In genomic region chr18:111292-112014, GRCh38 we compare ENCODE assay signal across 7 cellular contexts. TPM values are rescaled to one million over a fixed set of nuclear protein-coding genes. Genes with fewer than 3 reads are reported as not detected.
DNase-seq lines count a peak whose midpoint lies in the region; ATAC-seq, FAIRE-seq and TF ChIP-seq lines count a peak whose summit lies in the region.

No MANE protein-coding gene starts in this region.

- TF ChIP-seq CTCF in HepG2 (CRISPR knock-in tag; IDR thresholded peaks at IDR 0.05): peak; percentile 9; the same call in 1 of the 2 replicates

- FAIRE-seq in HepG2 (lab: Jason Lieb, UNC): no peak

- DNase-seq in T follicular helper cell (ENCODE audit: low read depth) (peak; percentile 51), HepG2 (ENCODE audit: low spot score) (peak; percentile 59)
- peak; percentile 78 for DNase-seq in central memory CD4-positive, alpha-beta T cell
- peak; percentile 51 to 58 (median 54) for DNase-seq in stimulated activated CD4-positive, alpha-beta T cell treated with anti-CD3 and anti-CD28 coated beads, TNF-alpha, amount 100 ng/mL, for 1 hour (ENCODE audit: low read depth in 3 of 3, low spot score in 1 of 3)

- no peak for TF ChIP-seq RAD21 in HepG2 (CRISPR knock-in tag; IDR thresholded peaks at IDR 0.05)

- no peaks in the 10 kb centered on the region for H3K27me3 ChIP-seq in HepG2 (ENCODE audit: control insufficient read depth in 1 of 2, insufficient read depth in 2 of 2, low read length in 2 of 2)

- BruUV-seq in HepG2 (replicated peaks; lab: Mats Ljungman, UMichigan): no TSS peak

- WGBS in HepG2 (ENCODE audit: low lambda C conversion rate): 28% methylated on average over 28 of the region's 42 CpGs

- peak overlapping the region in 2 of 3 experiments; percentile 11 to 56; a peak in 2 of 6 replicates for H3K4me3 ChIP-seq in HepG2 (replicated peaks in 1 of 3; ENCODE audit: insufficient read depth in 1 of 3, low read depth in 2 of 3, low read length in 3 of 3)

- peak overlapping the region; percentile 80 for H3K4me2 ChIP-seq in HepG2 (ENCODE audit: low read depth, low read length)

- intact Hi-C loops in HepG2 (cut with micrococcal nuclease; ENCODE audit: unreplicated experiment): loop anchor here (5.0 kb wide), 1 partner anchor 46 kb away; the partner anchor contains the start of gene USP14

- peaks cover 27% of the 10 kb centered on the region for H3K4me1 ChIP-seq in HepG2 (ENCODE audit: insufficient read depth, low read length)

- H3K79me2 ChIP-seq in HepG2 (ENCODE audit: insufficient read depth, low read length): no peaks in the 10 kb centered on the region

- ATAC-seq in GM21367 (IDR thresholded peaks at IDR 0.05; ENCODE audit: unreplicated experiment) (peak; percentile 36), HepG2 (peak; percentile 67), HG02981 (IDR thresholded peaks at IDR 0.05; ENCODE audit: unreplicated experiment) (no peak), HG03135 (IDR thresholded peaks at IDR 0.05; ENCODE audit: unreplicated experiment) (no peak)

- POLR2A ChIA-PET in HepG2 (lab: Yijun Ruan, JAX): no interaction called here

- H2AFZ ChIP-seq in HepG2 (ENCODE audit: low read length): no peak overlapping the region

- H3K9ac ChIP-seq in HepG2 (ENCODE audit: insufficient read depth, low read depth, low read length): peak overlapping the region; percentile 26; the same call in 1 of the 2 replicates

- CTCF ChIA-PET in HepG2 (lab: Yijun Ruan, JAX; ENCODE audit: low intra/inter-chr PET ratio, low total read pairs): interaction anchor here (0.8 kb wide), 1 partner anchor 47 kb away, joined by 3 read pairs; the partner anchor contains the start of gene USP14

- TF ChIP-seq EP300 in HepG2 (IDR thresholded peaks at IDR 0.05; ENCODE audit: low read depth in 2 of 2, low read length in 2 of 2): no peak
- TF ChIP-seq EP300 in HepG2 (CRISPR knock-in tag; IDR thresholded peaks at IDR 0.05; ENCODE audit: borderline replicate concordance): no peak

- H3K9me3 ChIP-seq in HepG2 (ENCODE audit: low read length): peaks cover 29% of the 10 kb centered on the region

- in situ Hi-C loops in HepG2 (cut with HindIII; ENCODE audit: extremely low pct_ligation_motif_present, low pct_unique_long_range_greater_than_20kb): no loop called here

- peak overlapping the region; percentile 43 for H3K27ac ChIP-seq in HepG2 (ENCODE audit: extremely low read length, insufficient read depth, low read length)

- TF ChIP-seq POLR2A in HepG2 (IDR thresholded peaks at IDR 0.05; ENCODE audit: insufficient read depth in 1 of 2, low read depth in 2 of 2, low read length in 2 of 2): peak in 1 of 2 experiments; percentile 47; a peak in 1 of 4 replicates

- no peaks in the 10 kb centered on the region for H4K20me1 ChIP-seq in HepG2 (ENCODE audit: insufficient read depth, low read length)

- no peaks in the 10 kb centered on the region for H3K36me3 ChIP-seq in HepG2 (replicated peaks in 1 of 2; ENCODE audit: control insufficient read depth in 1 of 2, insufficient read depth in 2 of 2, low read length in 2 of 2)

TF ChIP-seq in HepG2, 621 proteins besides CTCF, POLR2A, EP300 and RAD21 (continues in another document):
- TF ChIP-seq ZNF354B (CRISPR knock-in tag; IDR thresholded peaks at IDR 0.05) (no peak), BORCS8-MEF2B (CRISPR knock-in tag; IDR thresholded peaks at IDR 0.05) (peak; percentile 83; the same call in 1 of the 2 replicates), BCL3 (CRISPR knock-in tag; IDR thresholded peaks at IDR 0.05) (peak; percentile 89), ERF (CRISPR knock-in tag; IDR thresholded peaks at IDR 0.05) (peak; percentile 60; the same call in 1 of the 2 replicates), ZFY (CRISPR knock-in tag; IDR thresholded peaks at IDR 0.05) (peak; percentile 91), ZNF563 (CRISPR knock-in tag; IDR thresholded peaks at IDR 0.05) (peak; percentile 100), IKZF4 (CRISPR knock-in tag; IDR thresholded peaks at IDR 0.05; ENCODE audit: borderline replicate concordance, low read depth, not compliant biosample characterization) (peak; percentile 84), HES4 (CRISPR knock-in tag; IDR thresholded peaks at IDR 0.05; ENCODE audit: borderline replicate concordance) (peak; percentile 97), PRPF4 (IDR thresholded peaks at IDR 0.05; ENCODE audit: low read depth, low read length, poor library complexity, severe bottlenecking) (no peak), ZNF235 (CRISPR knock-in tag; IDR thresholded peaks at IDR 0.05; ENCODE audit: borderline replicate concordance) (0 out of 2 replicates have a peak, but pooled peaks have one; percentile 58), ZNF367 (CRISPR knock-in tag; IDR thresholded peaks at IDR 0.05; ENCODE audit: borderline replicate concordance) (peak; percentile 41; the same call in 1 of the 2 replicates), TBX2 (CRISPR knock-in tag; IDR thresholded peaks at IDR 0.05; ENCODE audit: borderline replicate concordance) (peak; percentile 35; the same call in 1 of the 2 replicates), CEBPG (CRISPR knock-in tag; IDR thresholded peaks at IDR 0.05) (peak; percentile 8; the same call in 1 of the 2 replicates), ZFX (CRISPR knock-in tag; IDR thresholded peaks at IDR 0.05; ENCODE audit: low read depth) (peak; percentile 89), ASH2L (IDR thresholded peaks at IDR 0.05; ENCODE audit: insufficient read length, low read depth, low read length) (peak; percentile 24), ZBED4 (CRISPR knock-in tag; IDR thresholded peaks at IDR 0.05; ENCODE audit: borderline replicate concordance) (no peak), ZSCAN21 (CRISPR knock-in tag; IDR thresholded peaks at IDR 0.05; ENCODE audit: borderline replicate concordance) (peak; percentile 84)
- TF ChIP-seq, protein P1, sequence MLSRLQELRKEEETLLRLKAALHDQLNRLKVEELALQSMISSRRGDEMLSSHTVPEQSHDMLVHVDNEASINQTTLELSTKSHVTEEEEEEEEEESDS (CRISPR knock-in tag; IDR thresholded peaks at IDR 0.05; ENCODE audit: borderline replicate concordance): no peak

RNA-seq across cellular contexts. Expression of gene USP14, which starts 46.9 kb away (rescaled TPM):
- total RNA-seq in HepG2 (2016; rRNA removed; fragmentation: Illumina TruSeq; extraction: Trizol): 16.6 and 57.4 TPM in 2 replicates
- total RNA-seq in HepG2 (2016; cell fraction: cytosol; rRNA removed; fragmentation: Illumina TruSeq; extraction: Trizol; ENCODE audit: low read depth): 38.3 and 42.6 TPM in 2 replicates
- total RNA-seq in HepG2 (2016; cell fraction: insoluble cytoplasmic fraction; rRNA removed; fragmentation: Illumina TruSeq; extraction: Trizol): 14.9 and 54.3 TPM in 2 replicates
- total RNA-seq in HepG2 (2016; cell fraction: membrane; rRNA removed; fragmentation: Illumina TruSeq; extraction: Trizol): 17.5 and 20.3 TPM in 2 replicates
- total RNA-seq in HepG2 (2016; cell fraction: nucleus; rRNA removed; fragmentation: Illumina TruSeq; extraction: Trizol): 31.7 and 37.4 TPM in 2 replicates
- polyA plus RNA-seq in HepG2 (2011; rRNA removed): 10.7 and 14.7 TPM in 2 replicates
- polyA plus RNA-seq in HepG2 (2011; cell fraction: cytosol; rRNA removed): 4.1 and 7.6 TPM in 2 replicates
- polyA plus RNA-seq in HepG2 (2011; cell fraction: nucleus; rRNA removed): 10.2 and 11.9 TPM in 2 replicates
- polyA plus RNA-seq in HepG2 (2012): 30.6 and 36.5 TPM in 2 replicates
- 6.5 and 6.6 TPM in 2 replicates for polyA plus RNA-seq in HepG2 (2016; cell fraction: cytosol; fragmentation: Illumina TruSeq; extraction: Trizol; ENCODE audit: low read depth)
- 76.5 and 77.5 TPM in 2 replicates for polyA plus RNA-seq in HepG2 (2016; cell fraction: insoluble cytoplasmic fraction; fragmentation: Illumina TruSeq; extraction: Trizol; ENCODE audit: low read depth)
- polyA plus RNA-seq in HepG2 (2016; cell fraction: membrane; fragmentation: Illumina TruSeq; extraction: Trizol; ENCODE audit: low read depth): 13.3 and 14.6 TPM in 2 replicates
- 60.5 and 65.0 TPM in 2 replicates for polyA plus RNA-seq in HepG2 (2016; cell fraction: nucleus; fragmentation: Illumina TruSeq; extraction: Trizol; ENCODE audit: insufficient read depth, low read depth)
- polyA minus RNA-seq in HepG2 (2011; rRNA and poly(A)+ RNA removed; ENCODE audit: low replicate concordance): 5.4 and 7.6 TPM in 2 replicates
- 19.3 and 25.3 TPM in 2 replicates for polyA minus RNA-seq in HepG2 (2011; cell fraction: cytosol; rRNA and poly(A)+ RNA removed)
- polyA minus RNA-seq in HepG2 (2011; cell fraction: nucleus; rRNA and poly(A)+ RNA removed): 29.3 and 32.4 TPM in 2 replicates

Comparison
In these comparisons a context has a peak if more than half of its experiments do, and no peak if none do; other contexts are left out.
1. ATAC-seq: peak in GM21367 (single experiment) and HepG2 (single experiment); none in HG02981 (single experiment) and HG03135 (single experiment).
2. Peak in every context shown above with its lines, with median percentiles within 50 percentile points of each other: DNase-seq.